11 cellular contexts compared by ENCODE assay signal in genomic region chr17:11241611-11242226, GRCh38. TPM values are rescaled to one million over a fixed set of nuclear protein-coding genes. Genes with fewer than 3 reads are reported as not detected.
A peak's percentile ranks its signal among the peaks of the same experiment; 100 is the strongest.
DNase-seq lines count a peak whose midpoint lies in the region; ATAC-seq and TF ChIP-seq lines count a peak whose summit lies in the region.
"Had no signal": no experiment of that assay in that cellular context is flagged by ENCODE, and none has a peak within 500 bp of the region (broad histone marks: within the 10 kb centered on the region; RNA-seq: fewer than 3 reads in every experiment).

No MANE protein-coding gene starts in this region.

- H3K36me3 ChIP-seq in left ventricle myocardium inferior (no peaks in the 10 kb centered on the region), mucosa of descending colon (ENCODE audit: low read depth) (no peaks in the 10 kb centered on the region)

- H3K4me3 ChIP-seq in left ventricle myocardium inferior (peak overlapping the region; percentile 53), mucosa of descending colon (no peak overlapping the region)
- H3K4me3 ChIP-seq: lung had no signal

- no peak for ATAC-seq in mucosa of descending colon
- ATAC-seq in HG03469 (IDR thresholded peaks at IDR 0.05; ENCODE audit: unreplicated experiment): no peak
- ATAC-seq in activated CD8-positive, alpha-beta T cell treated with anti-CD3 and anti-CD28 coated beads for 36 hours: no peak

- intact Hi-C loops in left ventricle myocardium inferior (cut with micrococcal nuclease) (no loop called here), cardiac septum (cut with DNase I) (no loop called here), mucosa of descending colon (cut with DNase I, micrococcal nuclease) (no loop called here), posterior vena cava (cut with DNase I) (loop anchor here in 1 of 2 donors (2.0 kb wide), 1 partner anchor 69 kb away; no protein-coding TSS in a partner anchor)
- intact Hi-C loops in activated CD8-positive, alpha-beta T cell treated with anti-CD3 and anti-CD28 coated beads for 36 hours (cut with micrococcal nuclease): no loop called here

- H3K4me1 ChIP-seq in left ventricle myocardium inferior (peaks cover 10% of the 10 kb centered on the region), mucosa of descending colon (ENCODE audit: low read depth) (no peaks in the 10 kb centered on the region)

- peaks cover 49% of the 10 kb centered on the region for H3K9me3 Mint-ChIP-seq in endothelial cell (ENCODE audit: unreplicated experiment)
- H3K9me3 Mint-ChIP-seq in type B pancreatic cell: no peaks in the 10 kb centered on the region
- H3K9me3 Mint-ChIP-seq in activated CD8-positive, alpha-beta T cell treated with anti-CD3 and anti-CD28 coated beads for 36 hours: no peaks in the 10 kb centered on the region

- H3K4me3 Mint-ChIP-seq in endothelial cell (ENCODE audit: unreplicated experiment): peak overlapping the region; percentile 44
- peak overlapping the region; percentile 82 for H3K4me3 Mint-ChIP-seq in type B pancreatic cell
- H3K4me3 Mint-ChIP-seq in activated CD8-positive, alpha-beta T cell treated with anti-CD3 and anti-CD28 coated beads for 36 hours: no peak overlapping the region

- POLR2A ChIA-PET in activated CD8-positive, alpha-beta T cell treated with anti-CD3 and anti-CD28 coated beads for 36 hours (lab: Charles Lee): no interaction called here

- CTCF ChIA-PET in activated CD8-positive, alpha-beta T cell treated with anti-CD3 and anti-CD28 coated beads for 36 hours (lab: Charles Lee): no interaction called here

- peaks cover 98% of the 10 kb centered on the region for H3K27me3 ChIP-seq in left ventricle myocardium inferior (ENCODE audit: low read depth)

- peak overlapping the region; percentile 30 for H3K27ac ChIP-seq in left ventricle myocardium inferior (replicated peaks)

- H3K4me1 Mint-ChIP-seq in endothelial cell (ENCODE audit: unreplicated experiment) (peaks cover 3% of the 10 kb centered on the region), type B pancreatic cell (ENCODE audit: unreplicated experiment) (peaks cover 13% of the 10 kb centered on the region)
- no peaks in the 10 kb centered on the region for H3K4me1 Mint-ChIP-seq in activated CD8-positive, alpha-beta T cell treated with anti-CD3 and anti-CD28 coated beads for 36 hours (ENCODE audit: low read depth)

- H3K36me3 Mint-ChIP-seq in endothelial cell (ENCODE audit: low read depth, unreplicated experiment) (peaks cover 18% of the 10 kb centered on the region), type B pancreatic cell (no peaks in the 10 kb centered on the region)
- no peaks in the 10 kb centered on the region for H3K36me3 Mint-ChIP-seq in activated CD8-positive, alpha-beta T cell treated with anti-CD3 and anti-CD28 coated beads for 36 hours (ENCODE audit: low read depth)

- DNase-seq in left ventricle myocardium inferior (no peak), cardiac septum (ENCODE audit: low spot score) (no peak), endothelial cell (ENCODE audit: low spot score) (no peak), mucosa of descending colon (peak in 2 of 3 donors; percentile 11 to 27), type B pancreatic cell (ENCODE audit: extremely low spot score, unreplicated experiment) (no peak), posterior vena cava (ENCODE audit: low spot score) (no peak)
- no peak for DNase-seq in activated CD8-positive, alpha-beta T cell treated with anti-CD3 and anti-CD28 coated beads for 36 hours
- DNase-seq: activated CD4-positive, alpha-beta T cell treated with anti-CD3 and anti-CD28 coated beads, Interleukin-2, amount 50 U/mL, for 48 hours; DMS153 had no signal

- H3K27me3 Mint-ChIP-seq in endothelial cell (ENCODE audit: unreplicated experiment): peaks cover 31% of the 10 kb centered on the region
- peaks cover 84% of the 10 kb centered on the region for H3K27me3 Mint-ChIP-seq in type B pancreatic cell
- peaks cover 41% of the 10 kb centered on the region for H3K27me3 Mint-ChIP-seq in activated CD8-positive, alpha-beta T cell treated with anti-CD3 and anti-CD28 coated beads for 36 hours

- no peak for TF ChIP-seq CTCF in left ventricle myocardium inferior (IDR thresholded peaks at IDR 0.05; ENCODE audit: borderline replicate concordance)
- TF ChIP-seq CTCF in endothelial cell (IDR thresholded peaks at IDR 0.05; ENCODE audit: unreplicated experiment): no peak
- no peak for TF ChIP-seq CTCF in mucosa of descending colon (IDR thresholded peaks at IDR 0.05)
- no peak for TF ChIP-seq CTCF in type B pancreatic cell (conservative IDR thresholded peaks at IDR 0.05)
- no peak for TF ChIP-seq CTCF in activated CD8-positive, alpha-beta T cell treated with anti-CD3 and anti-CD28 coated beads for 36 hours (IDR thresholded peaks at IDR 0.05)

- no peaks in the 10 kb centered on the region for H3K9me3 ChIP-seq in left ventricle myocardium inferior (replicated peaks)
- H3K9me3 ChIP-seq in mucosa of descending colon: no peaks in the 10 kb centered on the region

- H3K27ac Mint-ChIP-seq in endothelial cell (ENCODE audit: unreplicated experiment) (no peak overlapping the region), type B pancreatic cell (no peak overlapping the region)
- H3K27ac Mint-ChIP-seq in activated CD8-positive, alpha-beta T cell treated with anti-CD3 and anti-CD28 coated beads for 36 hours: no peak overlapping the region

RNA-seq across cellular contexts. Expression of gene SHISA6, which starts 0.7 kb away (rescaled TPM):
- total RNA-seq in left ventricle myocardium inferior: 0.66 TPM
- total RNA-seq in cardiac septum: 0.35 TPM
- not detected for total RNA-seq in endothelial cell (ENCODE audit: unreplicated experiment)
- under 1 TPM; 0.20 to 0.77 (median 0.73) TPM for total RNA-seq in mucosa of descending colon
- total RNA-seq in type B pancreatic cell (ENCODE audit: low replicate concordance): 2.4 and 5.0 TPM in 2 replicates
- total RNA-seq in posterior vena cava: under 1 TPM; 0.24 to 0.88 TPM
- total RNA-seq in activated CD8-positive, alpha-beta T cell treated with anti-CD3 and anti-CD28 coated beads for 36 hours: not detected

Comparison
In these comparisons a context has a peak if more than half of its experiments do, and no peak if none do; other contexts are left out.
1. DNase-seq: peak in mucosa of descending colon (2 of 3); none in left ventricle myocardium inferior (single experiment), cardiac septum (single experiment), endothelial cell (single experiment), type B pancreatic cell (single experiment), posterior vena cava (single experiment) and activated CD8-positive, alpha-beta T cell treated with anti-CD3 and anti-CD28 coated beads for 36 hours (single experiment).